17 cellular contexts compared by ENCODE assay signal in genomic region chr2:9966491-9967022, GRCh38. TPM values are rescaled to one million over a fixed set of nuclear protein-coding genes. Genes with fewer than 3 reads are reported as not detected.
DNase-seq lines count a peak whose midpoint lies in the region; ATAC-seq, FAIRE-seq and TF ChIP-seq lines count a peak whose summit lies in the region.
"Had no signal": no experiment of that assay in that cellular context is flagged by ENCODE, and none has a peak within 500 bp of the region (broad histone marks: within the 10 kb centered on the region; RNA-seq: fewer than 3 reads in every experiment).

No MANE protein-coding gene starts in this region.

- H3K9ac ChIP-seq in MM.1S (ENCODE audit: low read length): no peak overlapping the region
- H3K9ac ChIP-seq in K562 (ENCODE audit: insufficient read depth in 1 of 2, low read depth in 2 of 2, low read length in 2 of 2): peak overlapping the region in 1 of 2 experiments; percentile 58; a peak in 2 of 4 replicates

- POLR2A ChIA-PET in K562 (lab: Yijun Ruan, JAX): interaction anchor here (1.0 to 1.9 kb wide), 5 partner anchors 10 to 123 kb away, joined by 3 to 9 read pairs (median 5); partner anchors contain the start of gene TAF1B

- H3F3A ChIP-seq in MM.1S (ENCODE audit: insufficient read depth, low read length): peaks cover 25% of the 10 kb centered on the region

- no peak for DNase-seq in activated CD8-positive, alpha-beta memory T cell treated with anti-CD3 and anti-CD28 coated beads, Interleukin-2, amount 10 ng/mL, durations not matched to agents 7 days and 5 days
- no peak for DNase-seq in activated CD8-positive, alpha-beta memory T cell treated with anti-CD3 and anti-CD28 coated beads for 24 hours
- DNase-seq in MM.1S (peak; percentile 27), K562 (ENCODE audit: extremely low read depth in 1 of 4, low spot score in 3 of 4) (peak in 1 of 4 experiments; percentile 21), NCI-H524 (lab: John Stamatoyannopoulos, UW) (no peak)
- no peak for DNase-seq in effector CD8-positive, alpha-beta T cell (lab: John Stamatoyannopoulos, UW)
- DNase-seq: NCI-H187, NCI-H446, NCI-H526 treated with DMSO at 0.1 percent for 48 hours, Peyer's patch, SJCRH30, T-cell had no signal

- H3K9me3 Mint-ChIP-seq in activated CD8-positive, alpha-beta memory T cell treated with anti-CD3 and anti-CD28 coated beads, Interleukin-2, amount 10 ng/mL, durations not matched to agents 7 days and 5 days (ENCODE audit: low read depth): no peaks in the 10 kb centered on the region
- H3K9me3 Mint-ChIP-seq: T-cell had no signal

- CTCF ChIA-PET in activated CD8-positive, alpha-beta memory T cell treated with anti-CD3 and anti-CD28 coated beads, Interleukin-2, amount 10 ng/mL, durations not matched to agents 7 days and 5 days (lab: Charles Lee): interaction anchor here (0.6 to 1.8 kb wide), 3 partner anchors 8 to 123 kb away, joined by 3 to 8 read pairs (median 3); partner anchors contain the start of gene TAF1B
- CTCF ChIA-PET in K562 (lab: Yijun Ruan, JAX; ENCODE audit: low intra/inter-chr PET ratio): no interaction called here

- no TSS peak for BruUV-seq in K562 (replicated peaks; lab: Mats Ljungman, UMichigan)

- no peaks in the 10 kb centered on the region for H3K9me3 ChIP-seq in MM.1S (replicated peaks; ENCODE audit: insufficient read depth, low read length)
- no peaks in the 10 kb centered on the region for H3K9me3 ChIP-seq in K562 (replicated peaks; ENCODE audit: control insufficient read depth, insufficient read depth, low read depth, low read length)
- H3K9me3 ChIP-seq: Peyer's patch, SJCRH30 had no signal

- H3K9me1 ChIP-seq in K562 (ENCODE audit: control insufficient read depth, insufficient read depth, low read length): no peaks in the 10 kb centered on the region

- ATAC-seq in activated CD8-positive, alpha-beta memory T cell treated with anti-CD3 and anti-CD28 coated beads, Interleukin-2, amount 10 ng/mL, durations not matched to agents 7 days and 5 days: peak; percentile 27
- ATAC-seq in K562 (peak; percentile 9; the same call in 2 of the 3 replicates), GM19455 (IDR thresholded peaks at IDR 0.05; ENCODE audit: unreplicated experiment) (no peak)
- ATAC-seq: T-cell had no signal

- TF ChIP-seq CTCF in MM.1S (IDR thresholded peaks at IDR 0.05; ENCODE audit: low read length): no peak
- TF ChIP-seq CTCF in K562 (IDR thresholded peaks at IDR 0.05 in 2 of 3, conservative IDR thresholded peaks at IDR 0.05 in 1 of 3; ENCODE audit: insufficient read depth in 2 of 3, low read depth in 1 of 3, low read length in 3 of 3): no peak

- H3K27me3 Mint-ChIP-seq in activated CD8-positive, alpha-beta memory T cell treated with anti-CD3 and anti-CD28 coated beads, Interleukin-2, amount 10 ng/mL, durations not matched to agents 7 days and 5 days: peaks cover 6% of the 10 kb centered on the region
- H3K27me3 Mint-ChIP-seq: T-cell had no signal

- H3K27ac ChIP-seq in MM.1S (ENCODE audit: low read length): peak overlapping the region; percentile 78; the same call in 1 of the 2 replicates
- H3K27ac ChIP-seq in K562 (ENCODE audit: extremely low read depth, low read depth, low read length): peak overlapping the region; percentile 78
- H3K27ac ChIP-seq: C4-2B, Peyer's patch, SJCRH30 had no signal

- no peaks in the 10 kb centered on the region for H3K9me2 ChIP-seq in MM.1S (replicated peaks; ENCODE audit: insufficient read depth, low read length)

- H2AFZ ChIP-seq in MM.1S (ENCODE audit: low read length) (peak overlapping the region; percentile 53; the same call in 1 of the 2 replicates), K562 (ENCODE audit: low read depth, low read length) (peak overlapping the region; percentile 94)

- H3K27me3 ChIP-seq in MM.1S (replicated peaks; ENCODE audit: insufficient read depth, low read length) (no peaks in the 10 kb centered on the region), K562 (ENCODE audit: control insufficient read depth in 2 of 2, insufficient read depth in 2 of 2, low read length in 2 of 2) (no peaks in the 10 kb centered on the region)
- H3K27me3 ChIP-seq: Peyer's patch, SJCRH30 had no signal

- no peaks in the 10 kb centered on the region for H3K36me3 ChIP-seq in MM.1S (replicated peaks; ENCODE audit: insufficient read depth, low read length)
- H3K36me3 ChIP-seq in K562 (ENCODE audit: control insufficient read depth, insufficient read depth, low read length): peaks cover 20% of the 10 kb centered on the region; the same call in 2 of the 3 replicates
- H3K36me3 ChIP-seq: Peyer's patch, SJCRH30 had no signal

- H3K4me3 ChIP-seq in MM.1S (ENCODE audit: low read length): no peak overlapping the region
- H3K4me3 ChIP-seq in K562: no peak overlapping the region
- H3K4me3 ChIP-seq: Peyer's patch, SJCRH30 had no signal

- in situ Hi-C loops in K562 (cut with MboI): no loop called here

- H3K79me2 ChIP-seq in MM.1S (ENCODE audit: low read length): no peaks in the 10 kb centered on the region
- H3K79me2 ChIP-seq in K562 (ENCODE audit: control insufficient read depth, insufficient read depth, low read length): no peaks in the 10 kb centered on the region

- TF ChIP-seq POLR2A in K562 (conservative IDR thresholded peaks at IDR 0.05): no peak

- H4K20me1 ChIP-seq in MM.1S (ENCODE audit: insufficient read depth, low read length) (no peaks in the 10 kb centered on the region), K562 (replicated peaks; ENCODE audit: control insufficient read depth, insufficient read depth, low read length) (no peaks in the 10 kb centered on the region)

- WGBS in K562 (ENCODE audit: insufficient coverage, low coverage, missing lambda C conversion rate): 46% methylated on average over 3 of the region's 3 CpGs

- H3K36me3 Mint-ChIP-seq in activated CD8-positive, alpha-beta memory T cell treated with anti-CD3 and anti-CD28 coated beads, Interleukin-2, amount 10 ng/mL, durations not matched to agents 7 days and 5 days: no peaks in the 10 kb centered on the region
- H3K36me3 Mint-ChIP-seq: T-cell had no signal

- no peak for FAIRE-seq in K562 (lab: Jason Lieb, UNC)
- FAIRE-seq: A204.1, G401.6, H54 had no signal

- H3K4me3 Mint-ChIP-seq in activated CD8-positive, alpha-beta memory T cell treated with anti-CD3 and anti-CD28 coated beads, Interleukin-2, amount 10 ng/mL, durations not matched to agents 7 days and 5 days: no peak overlapping the region
- H3K4me3 Mint-ChIP-seq: T-cell had no signal

- no peak for TF ChIP-seq RAD21 in K562 (CRISPR knock-in tag; conservative IDR thresholded peaks at IDR 0.05 in 1 of 2, IDR thresholded peaks at IDR 0.05 in 1 of 2)

- peaks cover 26% of the 10 kb centered on the region for H3K4me1 Mint-ChIP-seq in activated CD8-positive, alpha-beta memory T cell treated with anti-CD3 and anti-CD28 coated beads, Interleukin-2, amount 10 ng/mL, durations not matched to agents 7 days and 5 days

- H3K4me1 ChIP-seq in MM.1S (ENCODE audit: low read length): peaks cover 40% of the 10 kb centered on the region
- peaks cover 0 to 30% of the 10 kb centered on the region in 2 experiments; a peak in 4 of 5 replicates for H3K4me1 ChIP-seq in K562 (replicated peaks in 1 of 2; ENCODE audit: control insufficient read depth in 2 of 2, insufficient read depth in 2 of 2, low read length in 2 of 2)
- H3K4me1 ChIP-seq: Peyer's patch had no signal

- no peak overlapping the region for H3K27ac Mint-ChIP-seq in activated CD8-positive, alpha-beta memory T cell treated with anti-CD3 and anti-CD28 coated beads, Interleukin-2, amount 10 ng/mL, durations not matched to agents 7 days and 5 days

- no peak for TF ChIP-seq EP300 in K562 (IDR thresholded peaks at IDR 0.05; ENCODE audit: low read length)

- H3K4me2 ChIP-seq in MM.1S (ENCODE audit: low read depth, low read length) (peak overlapping the region; percentile 31; the same call in 1 of the 2 replicates), K562 (ENCODE audit: insufficient read depth, low read length) (peak overlapping the region; percentile 65)

- intact Hi-C loops in K562 (cut with micrococcal nuclease): no loop called here

TF ChIP-seq in K562, 482 proteins besides CTCF, POLR2A, EP300 and RAD21 (continues in another document):
- TF ChIP-seq SLC30A9 (CRISPR knock-in tag; IDR thresholded peaks at IDR 0.05): no peak
- TF ChIP-seq ZNF589 (CRISPR knock-in tag; IDR thresholded peaks at IDR 0.05; ENCODE audit: low read depth): peak; percentile 56; the same call in 1 of the 2 replicates
- TF ChIP-seq XRCC4 (IDR thresholded peaks at IDR 0.05; ENCODE audit: extremely low read depth, insufficient read depth, insufficient read length): no peak

RNA-seq across cellular contexts. Expression of gene GRHL1, which starts 15.1 kb away (rescaled TPM):
- total RNA-seq in activated CD8-positive, alpha-beta memory T cell treated with anti-CD3 and anti-CD28 coated beads, Interleukin-2, amount 10 ng/mL, durations not matched to agents 7 days and 5 days: 1 to 10 TPM in 1 of 2 experiments, under 1 TPM in 1; 0.64 to 1.0 TPM
- total RNA-seq in K562 (2011; cell fraction: chromatin; rRNA removed; ENCODE audit: low replicate concordance): 15.0 and 18.7 TPM in 2 replicates
- total RNA-seq in K562 (2011; cell fraction: nucleolus; rRNA removed): 7.2 and 9.7 TPM in 2 replicates
- total RNA-seq in K562 (2011; cell fraction: nucleoplasm; rRNA removed): 10.6 and 15.3 TPM in 2 replicates
- total RNA-seq in K562 (2014; rRNA removed): 4.2 and 4.5 TPM in 2 replicates
- 5.1 and 5.4 TPM in 2 replicates for total RNA-seq in K562 (2014; rRNA removed; fragmentation: Illumina TruSeq; extraction: Trizol)
- total RNA-seq in K562 (2015; rRNA removed; fragmentation: Illumina TruSeq; extraction: Trizol): 3.2 and 3.4 TPM in 2 replicates
- 4.6 and 5.5 TPM in 2 replicates for total RNA-seq in K562 (2021)
- 6.1 and 6.5 TPM in 2 replicates for polyA plus RNA-seq in K562 (2011; rRNA removed)
- 1.2 and 3.5 TPM in 2 replicates for polyA plus RNA-seq in K562 (2011; cell fraction: cytosol; rRNA removed)
- 18.4 and 19.2 TPM in 2 replicates for polyA plus RNA-seq in K562 (2011; cell fraction: nucleus; rRNA removed)
- 2.1 and 7.1 TPM in 2 replicates for polyA plus RNA-seq in K562 (2012)
- 4.4 and 5.0 TPM in 2 replicates for polyA plus RNA-seq in K562 (2014; fragmentation: Illumina TruSeq; extraction: Trizol)
- 1 to 10 TPM; 1.7 to 1.9 TPM for polyA plus RNA-seq in K562 (2014; fragmentation: Nextera tagmentation; extraction: Ambion mirVana)
- polyA plus RNA-seq in K562 (2014; rRNA removed): 4.7 and 5.8 TPM in 2 replicates
- 9.8 and 10.6 TPM in 2 replicates for polyA minus RNA-seq in K562 (2011; rRNA and poly(A)+ RNA removed)
- polyA minus RNA-seq in K562 (2011; cell fraction: cytosol; rRNA and poly(A)+ RNA removed): 2.2 and 2.6 TPM in 2 replicates
- 9.3 and 13.6 TPM in 2 replicates for polyA minus RNA-seq in K562 (2011; cell fraction: nucleus; rRNA and poly(A)+ RNA removed)
